22 cellular contexts compared by ENCODE assay signal in the genomic region with DNA sequence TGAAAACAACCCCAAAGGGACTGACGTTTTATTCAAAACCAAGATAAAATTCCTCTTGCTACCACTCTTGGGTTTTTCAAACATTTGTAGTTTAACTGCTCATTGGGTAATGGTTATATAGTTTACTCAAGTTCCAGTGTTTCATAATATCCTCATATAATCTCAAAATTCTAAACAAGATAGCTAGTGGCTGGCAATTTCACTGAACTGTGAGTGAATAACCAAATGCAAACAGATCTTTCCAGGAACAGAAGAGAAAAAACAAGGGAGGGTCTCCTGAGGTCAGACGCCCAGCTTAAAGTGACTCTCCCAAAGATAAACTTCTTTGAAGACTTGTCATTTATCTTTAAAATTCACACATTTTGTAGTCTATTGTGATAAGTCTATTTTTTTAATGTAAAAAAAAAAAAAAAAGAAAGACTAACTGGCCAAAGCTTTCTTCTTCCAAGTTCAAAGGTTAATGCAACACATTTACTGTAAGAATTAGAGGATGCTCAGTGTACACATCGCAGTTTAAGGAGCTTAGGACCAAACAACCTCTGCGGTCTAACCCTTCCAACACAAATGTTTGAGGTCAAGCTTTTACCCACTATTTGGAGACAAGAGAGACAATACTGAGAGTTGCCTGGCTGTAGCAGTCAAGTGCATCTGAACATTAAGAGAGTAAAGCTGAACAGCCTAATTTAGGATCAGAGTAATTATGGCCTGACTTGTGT. TPM values are rescaled to one million over a fixed set of nuclear protein-coding genes. Genes with fewer than 3 reads are reported as not detected.
DNase-seq lines count a peak whose midpoint lies in the region; ATAC-seq, FAIRE-seq and TF ChIP-seq lines count a peak whose summit lies in the region.
"Had no signal": no experiment of that assay in that cellular context is flagged by ENCODE, and none has a peak within 500 bp of the region (broad histone marks: within the 10 kb centered on the region; RNA-seq: fewer than 3 reads in every experiment).

No MANE protein-coding gene starts in this region.

- peaks cover 8% of the 10 kb centered on the region for H3K9me3 Mint-ChIP-seq in activated naive CD4-positive, alpha-beta T cell treated with anti-CD3 and anti-CD28 coated beads, Interleukin-2, amount 10 ng/mL, durations not matched to agents 7 days and 5 days
- H3K9me3 Mint-ChIP-seq: activated T-cell treated with anti-CD3 and anti-CD28 coated beads, Interleukin-2, amount 50 U/mL, for 24 hours; CD4-positive, CD25-positive, alpha-beta regulatory T cell; dendritic cell treated with granulocyte-macrophage colony-stimulating factor and Interleukin-4, amounts not matched to agents 40 ng/mL and 50 ng/mL, for 4 days; IgD-negative memory B cell had no signal

- no peak for DNase-seq in activated naive CD4-positive, alpha-beta T cell treated with anti-CD3 and anti-CD28 coated beads, Interleukin-2, amount 10 ng/mL, durations not matched to agents 7 days and 5 days
- DNase-seq in activated naive CD4-positive, alpha-beta T cell (lab: John Stamatoyannopoulos, UW), result no peak
- no peak for DNase-seq in T-helper 17 cell
- DNase-seq in HepG2 (ENCODE audit: low spot score), result peak; percentile 80
- DNase-seq in stimulated activated CD4-positive, alpha-beta T cell treated with anti-CD3 and anti-CD28 coated beads, Interleukin-4, amount 100 ng/mL, for 4 hours, result no peak
- no peak for DNase-seq in NCI-H128 (lab: John Stamatoyannopoulos, UW; ENCODE audit: unreplicated experiment)
- no peak for DNase-seq in brain microvascular endothelial cell
- DNase-seq: activated CD4-positive, alpha-beta T cell treated with anti-CD3 and anti-CD28 coated beads, Interleukin-2, amount 50 U/mL, for 1 hour; activated T-cell treated with anti-CD3 and anti-CD28 coated beads, Interleukin-2, amount 50 U/mL, for 24 hours; DMS79; foreskin keratinocyte; kidney glomerular epithelial cell; NCI-H187 treated with DMSO at 0.1 percent for 48 hours; NK-92 treated with Interleukin-12 subunit alpha and Interleukin-12 subunit beta, amount 100 ng/mL, for 24 hours had no signal

- POLR2A ChIA-PET in HepG2 (lab: Yijun Ruan, JAX), result interaction anchor here (0.6 to 2.7 kb wide), 22 partner anchors 8 to 260 kb away, joined by 3 to 40 read pairs (median 5); no protein-coding TSS in a partner anchor

- peaks cover 96% of the 10 kb centered on the region for H3K4me1 ChIP-seq in HepG2 (ENCODE audit: insufficient read depth, low read length)
- H3K4me1 ChIP-seq: breast epithelium had no signal

- peaks cover 1 to 11% of the 10 kb centered on the region in 2 experiments; a peak in 3 of 5 replicates for H3K36me3 ChIP-seq in HepG2 (replicated peaks in 1 of 2; ENCODE audit: control insufficient read depth in 1 of 2, insufficient read depth in 2 of 2, low read length in 2 of 2)
- H3K36me3 ChIP-seq in brain microvascular endothelial cell (replicated peaks), result no peaks in the 10 kb centered on the region
- H3K36me3 ChIP-seq: breast epithelium had no signal

- FAIRE-seq in HepG2 (lab: Jason Lieb, UNC), result peak; percentile 79

- peak overlapping the region; percentile 67 for H3K4me2 ChIP-seq in HepG2 (ENCODE audit: low read depth, low read length)

- no peak for TF ChIP-seq CTCF in HepG2 (CRISPR knock-in tag; IDR thresholded peaks at IDR 0.05)
- TF ChIP-seq CTCF in brain microvascular endothelial cell (IDR thresholded peaks at IDR 0.05; ENCODE audit: low read depth, low read length, missing control alignments), result no peak

- H3K27ac Mint-ChIP-seq in activated naive CD4-positive, alpha-beta T cell treated with anti-CD3 and anti-CD28 coated beads, Interleukin-2, amount 10 ng/mL, durations not matched to agents 7 days and 5 days, result peak overlapping the region; percentile 38
- H3K27ac Mint-ChIP-seq in T-helper 17 cell, result peak overlapping the region; percentile 93
- H3K27ac Mint-ChIP-seq: CD4-positive, CD25-positive, alpha-beta regulatory T cell; dendritic cell treated with granulocyte-macrophage colony-stimulating factor and Interleukin-4, amounts not matched to agents 40 ng/mL and 50 ng/mL, for 4 days; IgD-negative memory B cell had no signal

- WGBS in HepG2 (ENCODE audit: low lambda C conversion rate), result 3% methylated on average over 4 of the region's 4 CpGs

- peaks cover 91% of the 10 kb centered on the region for H4K20me1 ChIP-seq in HepG2 (ENCODE audit: insufficient read depth, low read length)

- peaks cover 25% of the 10 kb centered on the region for H3K36me3 Mint-ChIP-seq in activated naive CD4-positive, alpha-beta T cell treated with anti-CD3 and anti-CD28 coated beads, Interleukin-2, amount 10 ng/mL, durations not matched to agents 7 days and 5 days
- peaks cover 2% of the 10 kb centered on the region for H3K36me3 Mint-ChIP-seq in T-helper 17 cell (ENCODE audit: low read depth)
- H3K36me3 Mint-ChIP-seq: CD4-positive, CD25-positive, alpha-beta regulatory T cell had no signal

- no peak for TF ChIP-seq RAD21 in HepG2 (CRISPR knock-in tag; IDR thresholded peaks at IDR 0.05)

- no peak for TF ChIP-seq POLR2A in HepG2 (IDR thresholded peaks at IDR 0.05; ENCODE audit: insufficient read depth in 1 of 2, low read depth in 2 of 2, low read length in 2 of 2)

- no peaks in the 10 kb centered on the region for H3K27me3 ChIP-seq in HepG2 (ENCODE audit: control insufficient read depth in 1 of 2, insufficient read depth in 2 of 2, low read length in 2 of 2)
- H3K27me3 ChIP-seq in brain microvascular endothelial cell (replicated peaks), result no peaks in the 10 kb centered on the region
- H3K27me3 ChIP-seq: breast epithelium, foreskin keratinocyte had no signal

- no TSS peak for BruUV-seq in HepG2 (replicated peaks; lab: Mats Ljungman, UMichigan)

- ATAC-seq in T-helper 17 cell, result no peak
- peak; percentile 39 for ATAC-seq in HepG2
- no peak for ATAC-seq in GM21723 (IDR thresholded peaks at IDR 0.05; ENCODE audit: unreplicated experiment)
- ATAC-seq: SK-N-SH treated with all-trans-retinoic acid at 6 μM for 48 hours had no signal

- peaks cover 76% of the 10 kb centered on the region for H3K4me1 Mint-ChIP-seq in activated naive CD4-positive, alpha-beta T cell treated with anti-CD3 and anti-CD28 coated beads, Interleukin-2, amount 10 ng/mL, durations not matched to agents 7 days and 5 days
- H3K4me1 Mint-ChIP-seq in T-helper 17 cell, result peaks cover 42% of the 10 kb centered on the region

- intact Hi-C loops in HepG2 (cut with micrococcal nuclease; ENCODE audit: unreplicated experiment), result loop anchor here (2.0 kb wide), 1 partner anchor 50 kb away; no protein-coding TSS in a partner anchor

- H3K27me3 Mint-ChIP-seq in activated naive CD4-positive, alpha-beta T cell treated with anti-CD3 and anti-CD28 coated beads, Interleukin-2, amount 10 ng/mL, durations not matched to agents 7 days and 5 days, result no peaks in the 10 kb centered on the region
- no peaks in the 10 kb centered on the region for H3K27me3 Mint-ChIP-seq in T-helper 17 cell
- H3K27me3 Mint-ChIP-seq: activated naive CD8-positive, alpha-beta T cell; activated T-cell treated with anti-CD3 and anti-CD28 coated beads, Interleukin-2, amount 50 U/mL, for 24 hours; CD4-positive, CD25-positive, alpha-beta regulatory T cell; dendritic cell treated with granulocyte-macrophage colony-stimulating factor and Interleukin-4, amounts not matched to agents 40 ng/mL and 50 ng/mL, for 4 days; IgD-negative memory B cell had no signal

- TF ChIP-seq EP300 in HepG2 (IDR thresholded peaks at IDR 0.05; ENCODE audit: low read depth in 2 of 2, low read length in 2 of 2) (peak in 1 of 2 experiments; percentile 58; a peak in 2 of 4 replicates), HepG2 (CRISPR knock-in tag; IDR thresholded peaks at IDR 0.05; ENCODE audit: borderline replicate concordance) (no peak; the same call in 1 of the 2 replicates)

- peaks cover 93% of the 10 kb centered on the region for H3K79me2 ChIP-seq in HepG2 (ENCODE audit: insufficient read depth, low read length)

- no peak overlapping the region for H2AFZ ChIP-seq in HepG2 (ENCODE audit: low read length)

- H3K9me3 ChIP-seq in T-helper 17 cell (ENCODE audit: control insufficient read depth, low read length, poor library complexity, severe bottlenecking) (no peaks in the 10 kb centered on the region), HepG2 (ENCODE audit: low read length) (no peaks in the 10 kb centered on the region)
- H3K9me3 ChIP-seq: breast epithelium had no signal

- peak overlapping the region; percentile 81 for H3K27ac ChIP-seq in HepG2 (ENCODE audit: extremely low read length, insufficient read depth, low read length)
- no peak overlapping the region for H3K27ac ChIP-seq in brain microvascular endothelial cell
- H3K27ac ChIP-seq: breast epithelium, foreskin keratinocyte, RWPE1 had no signal

- CTCF ChIA-PET in activated naive CD4-positive, alpha-beta T cell treated with anti-CD3 and anti-CD28 coated beads, Interleukin-2, amount 10 ng/mL, durations not matched to agents 7 days and 5 days (lab: Charles Lee), result interaction anchor here (0.6 to 8.5 kb wide), 17 partner anchors 10 to 260 kb away, joined by 3 to 187 read pairs (median 11); no protein-coding TSS in a partner anchor
- CTCF ChIA-PET in HepG2 (lab: Yijun Ruan, JAX; ENCODE audit: low intra/inter-chr PET ratio, low total read pairs), result interaction anchor here (1.3 kb wide), 1 partner anchor 39 kb away, joined by 3 read pairs; no protein-coding TSS in a partner anchor

- H3K9ac ChIP-seq in HepG2 (ENCODE audit: insufficient read depth, low read depth, low read length), result no peak overlapping the region

- H3K4me3 ChIP-seq in HepG2 (replicated peaks in 1 of 3; ENCODE audit: insufficient read depth in 1 of 3, low read depth in 2 of 3, low read length in 3 of 3) (no peak overlapping the region), brain microvascular endothelial cell (ENCODE audit: low read depth, low read length) (no peak overlapping the region)
- H3K4me3 ChIP-seq: breast epithelium had no signal

- no peak overlapping the region for H3K4me3 Mint-ChIP-seq in activated naive CD4-positive, alpha-beta T cell treated with anti-CD3 and anti-CD28 coated beads, Interleukin-2, amount 10 ng/mL, durations not matched to agents 7 days and 5 days
- H3K4me3 Mint-ChIP-seq in T-helper 17 cell, result no peak overlapping the region
- H3K4me3 Mint-ChIP-seq: activated naive CD8-positive, alpha-beta T cell; activated T-cell treated with anti-CD3 and anti-CD28 coated beads, Interleukin-2, amount 50 U/mL, for 24 hours; dendritic cell treated with granulocyte-macrophage colony-stimulating factor and Interleukin-4, amounts not matched to agents 40 ng/mL and 50 ng/mL, for 4 days; IgD-negative memory B cell had no signal

- in situ Hi-C loops in HepG2 (cut with HindIII; ENCODE audit: extremely low pct_ligation_motif_present, low pct_unique_long_range_greater_than_20kb) (no loop called here), brain microvascular endothelial cell (cut with HindIII; ENCODE audit: low pct_ligation_motif_present, low sequenced_read_pairs) (no loop called here)

RNA-seq across cellular contexts. Expression of a gene that starts 26.6 kb away (rescaled TPM):
- 10 to 100 TPM; 75.8 to 84.8 TPM for total RNA-seq in T-helper 17 cell
- 46.0 and 59.5 TPM in 2 replicates for total RNA-seq in HepG2 (2016; rRNA removed; fragmentation: Illumina TruSeq; extraction: Trizol)
- 12.8 and 14.6 TPM in 2 replicates for total RNA-seq in HepG2 (2016; cell fraction: cytosol; rRNA removed; fragmentation: Illumina TruSeq; extraction: Trizol; ENCODE audit: low read depth)
- total RNA-seq in HepG2 (2016; cell fraction: insoluble cytoplasmic fraction; rRNA removed; fragmentation: Illumina TruSeq; extraction: Trizol), result 44.4 and 54.4 TPM in 2 replicates
- 20.5 and 21.5 TPM in 2 replicates for total RNA-seq in HepG2 (2016; cell fraction: membrane; rRNA removed; fragmentation: Illumina TruSeq; extraction: Trizol)
- total RNA-seq in HepG2 (2016; cell fraction: nucleus; rRNA removed; fragmentation: Illumina TruSeq; extraction: Trizol), result 50.5 and 53.1 TPM in 2 replicates
- 110 and 119 TPM in 2 replicates for polyA plus RNA-seq in HepG2 (2011; rRNA removed)
- 76.4 and 101 TPM in 2 replicates for polyA plus RNA-seq in HepG2 (2011; cell fraction: cytosol; rRNA removed)
- 114 and 124 TPM in 2 replicates for polyA plus RNA-seq in HepG2 (2011; cell fraction: nucleus; rRNA removed)
- polyA plus RNA-seq in HepG2 (2012), result 53.5 and 68.4 TPM in 2 replicates
- 1.7 and 2.2 TPM in 2 replicates for polyA plus RNA-seq in HepG2 (2016; cell fraction: cytosol; fragmentation: Illumina TruSeq; extraction: Trizol; ENCODE audit: low read depth)
- polyA plus RNA-seq in HepG2 (2016; cell fraction: insoluble cytoplasmic fraction; fragmentation: Illumina TruSeq; extraction: Trizol; ENCODE audit: low read depth), result 32.7 and 38.7 TPM in 2 replicates
- 5.6 and 6.6 TPM in 2 replicates for polyA plus RNA-seq in HepG2 (2016; cell fraction: membrane; fragmentation: Illumina TruSeq; extraction: Trizol; ENCODE audit: low read depth)
- polyA plus RNA-seq in HepG2 (2016; cell fraction: nucleus; fragmentation: Illumina TruSeq; extraction: Trizol; ENCODE audit: insufficient read depth, low read depth), result 51.6 and 53.6 TPM in 2 replicates
- 31.2 and 149 TPM in 2 replicates for polyA minus RNA-seq in HepG2 (2011; rRNA and poly(A)+ RNA removed; ENCODE audit: low replicate concordance)
- polyA minus RNA-seq in HepG2 (2011; cell fraction: cytosol; rRNA and poly(A)+ RNA removed), result 95.1 and 103 TPM in 2 replicates
- 171 and 204 TPM in 2 replicates for polyA minus RNA-seq in HepG2 (2011; cell fraction: nucleus; rRNA and poly(A)+ RNA removed)
